In the genomic region with DNA sequence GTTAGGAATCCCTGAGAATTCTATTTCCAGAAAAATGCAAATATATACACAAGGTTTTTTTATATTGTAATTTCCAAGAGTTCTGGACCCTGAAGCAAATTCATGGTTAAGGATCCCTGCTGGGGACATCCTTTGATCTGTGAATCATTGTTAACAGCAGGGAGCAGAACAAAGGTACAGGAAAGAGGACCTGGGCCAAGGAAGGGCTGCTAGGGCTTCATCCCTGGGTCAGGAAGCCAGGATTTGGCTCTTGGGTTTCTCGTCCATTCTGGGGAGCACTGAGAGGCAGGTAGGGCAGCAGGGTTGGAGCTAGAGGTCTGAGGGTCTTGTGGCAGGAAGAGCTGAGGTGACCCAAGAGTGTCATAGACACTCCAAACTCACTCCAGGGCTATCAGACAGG, we compare ENCODE assay signal across 1 cellular context.
TF ChIP-seq lines count a peak whose summit lies in the region.

No MANE protein-coding gene starts in this region.

TF ChIP-seq in HepG2, 621 proteins besides CTCF, POLR2A, EP300 and RAD21:
- TF ChIP-seq STAG1 (CRISPR knock-in tag; IDR thresholded peaks at IDR 0.05) (no peak), ZNF589 (CRISPR knock-in tag; conservative IDR thresholded peaks at IDR 0.05) (no peak), SOX13 (IDR thresholded peaks at IDR 0.05) (no peak), SOX13 (CRISPR knock-in tag; conservative IDR thresholded peaks at IDR 0.05 in 1 of 2, IDR thresholded peaks at IDR 0.05 in 1 of 2) (peak in 1 of 2 experiments; percentile 36; a peak in 1 of 4 replicates), ZNF484 (CRISPR knock-in tag; IDR thresholded peaks at IDR 0.05; ENCODE audit: borderline replicate concordance, low read depth) (no peak), ZNF205 (CRISPR knock-in tag; IDR thresholded peaks at IDR 0.05) (no peak), ZNF883 (CRISPR knock-in tag; IDR thresholded peaks at IDR 0.05; ENCODE audit: not compliant biosample characterization) (no peak), DMAP1 (CRISPR knock-in tag; IDR thresholded peaks at IDR 0.05) (no peak), PPARG (CRISPR knock-in tag; conservative IDR thresholded peaks at IDR 0.05) (no peak), SETDB1 (CRISPR knock-in tag; IDR thresholded peaks at IDR 0.05; ENCODE audit: borderline replicate concordance) (no peak), ADNP (CRISPR knock-in tag; IDR thresholded peaks at IDR 0.05) (no peak), NAIF1 (CRISPR knock-in tag; IDR thresholded peaks at IDR 0.05; ENCODE audit: borderline replicate concordance) (no peak), ZNF777 (CRISPR knock-in tag; IDR thresholded peaks at IDR 0.05) (no peak), SMAD1 (CRISPR knock-in tag; IDR thresholded peaks at IDR 0.05; ENCODE audit: borderline replicate concordance, low read depth) (no peak), PLRG1 (conservative IDR thresholded peaks at IDR 0.05) (no peak), SOX5 (CRISPR knock-in tag; IDR thresholded peaks at IDR 0.05; ENCODE audit: borderline replicate concordance) (peak; percentile 19; the same call in 1 of the 2 replicates), ZNF546 (CRISPR knock-in tag; conservative IDR thresholded peaks at IDR 0.05) (no peak), TCF7 (IDR thresholded peaks at IDR 0.05; ENCODE audit: low read depth) (peak; percentile 58), ZSCAN12 (CRISPR knock-in tag; IDR thresholded peaks at IDR 0.05) (no peak), ETV6 (CRISPR knock-in tag; conservative IDR thresholded peaks at IDR 0.05) (no peak), GPN1 (CRISPR knock-in tag; IDR thresholded peaks at IDR 0.05; ENCODE audit: borderline replicate concordance) (no peak), ZNF263 (CRISPR knock-in tag; IDR thresholded peaks at IDR 0.05) (peak; percentile 79), FOSL2 (CRISPR knock-in tag; IDR thresholded peaks at IDR 0.05) (peak; percentile 59), ZNF615 (CRISPR knock-in tag; IDR thresholded peaks at IDR 0.05; ENCODE audit: borderline replicate concordance) (0 out of 2 replicates have a peak, but pooled peaks have one; percentile 68), CBFB (CRISPR knock-in tag; IDR thresholded peaks at IDR 0.05) (no peak), FOXP1 (IDR thresholded peaks at IDR 0.05) (no peak), FOXP1 (CRISPR knock-in tag; IDR thresholded peaks at IDR 0.05) (no peak), TOE1 (CRISPR knock-in tag; IDR thresholded peaks at IDR 0.05) (no peak), HMG20B (CRISPR knock-in tag; conservative IDR thresholded peaks at IDR 0.05) (no peak), ZNF550 (CRISPR knock-in tag; IDR thresholded peaks at IDR 0.05; ENCODE audit: borderline replicate concordance) (no peak), ZFP1 (CRISPR knock-in tag; IDR thresholded peaks at IDR 0.05) (no peak), ZNF331 (CRISPR knock-in tag; IDR thresholded peaks at IDR 0.05) (no peak), ZFP82 (CRISPR knock-in tag; IDR thresholded peaks at IDR 0.05; ENCODE audit: borderline replicate concordance) (no peak), SNAPC2 (CRISPR knock-in tag; IDR thresholded peaks at IDR 0.05) (no peak), ZBTB1 (CRISPR knock-in tag; IDR thresholded peaks at IDR 0.05; ENCODE audit: borderline replicate concordance) (no peak), CBX2 (IDR thresholded peaks at IDR 0.05; ENCODE audit: low read depth, low read length) (no peak), CBX2 (CRISPR knock-in tag; IDR thresholded peaks at IDR 0.05; ENCODE audit: low read depth) (no peak), POLR2AphosphoS5 (IDR thresholded peaks at IDR 0.05; ENCODE audit: low read depth, low read length) (no peak), RBAK (CRISPR knock-in tag; IDR thresholded peaks at IDR 0.05) (no peak), ZNF44 (CRISPR knock-in tag; IDR thresholded peaks at IDR 0.05) (no peak), MXI1 (IDR thresholded peaks at IDR 0.05; ENCODE audit: borderline replicate concordance, low read depth, low read length) (no peak)
- TF ChIP-seq, protein P1, sequence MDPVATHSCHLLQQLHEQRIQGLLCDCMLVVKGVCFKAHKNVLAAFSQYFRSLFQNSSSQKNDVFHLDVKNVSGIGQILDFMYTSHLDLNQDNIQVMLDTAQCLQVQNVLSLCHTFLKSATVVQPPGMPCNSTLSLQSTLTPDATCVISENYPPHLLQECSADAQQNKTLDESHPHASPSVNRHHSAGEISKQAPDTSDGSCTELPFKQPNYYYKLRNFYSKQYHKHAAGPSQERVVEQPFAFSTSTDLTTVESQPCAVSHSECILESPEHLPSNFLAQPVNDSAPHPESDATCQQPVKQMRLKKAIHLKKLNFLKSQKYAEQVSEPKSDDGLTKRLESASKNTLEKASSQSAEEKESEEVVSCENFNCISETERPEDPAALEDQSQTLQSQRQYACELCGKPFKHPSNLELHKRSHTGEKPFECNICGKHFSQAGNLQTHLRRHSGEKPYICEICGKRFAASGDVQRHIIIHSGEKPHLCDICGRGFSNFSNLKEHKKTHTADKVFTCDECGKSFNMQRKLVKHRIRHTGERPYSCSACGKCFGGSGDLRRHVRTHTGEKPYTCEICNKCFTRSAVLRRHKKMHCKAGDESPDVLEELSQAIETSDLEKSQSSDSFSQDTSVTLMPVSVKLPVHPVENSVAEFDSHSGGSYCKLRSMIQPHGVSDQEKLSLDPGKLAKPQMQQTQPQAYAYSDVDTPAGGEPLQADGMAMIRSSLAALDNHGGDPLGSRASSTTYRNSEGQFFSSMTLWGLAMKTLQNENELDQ (CRISPR knock-in tag; IDR thresholded peaks at IDR 0.05; ENCODE audit: borderline replicate concordance), result no peak
- TF ChIP-seq, protein P2, sequence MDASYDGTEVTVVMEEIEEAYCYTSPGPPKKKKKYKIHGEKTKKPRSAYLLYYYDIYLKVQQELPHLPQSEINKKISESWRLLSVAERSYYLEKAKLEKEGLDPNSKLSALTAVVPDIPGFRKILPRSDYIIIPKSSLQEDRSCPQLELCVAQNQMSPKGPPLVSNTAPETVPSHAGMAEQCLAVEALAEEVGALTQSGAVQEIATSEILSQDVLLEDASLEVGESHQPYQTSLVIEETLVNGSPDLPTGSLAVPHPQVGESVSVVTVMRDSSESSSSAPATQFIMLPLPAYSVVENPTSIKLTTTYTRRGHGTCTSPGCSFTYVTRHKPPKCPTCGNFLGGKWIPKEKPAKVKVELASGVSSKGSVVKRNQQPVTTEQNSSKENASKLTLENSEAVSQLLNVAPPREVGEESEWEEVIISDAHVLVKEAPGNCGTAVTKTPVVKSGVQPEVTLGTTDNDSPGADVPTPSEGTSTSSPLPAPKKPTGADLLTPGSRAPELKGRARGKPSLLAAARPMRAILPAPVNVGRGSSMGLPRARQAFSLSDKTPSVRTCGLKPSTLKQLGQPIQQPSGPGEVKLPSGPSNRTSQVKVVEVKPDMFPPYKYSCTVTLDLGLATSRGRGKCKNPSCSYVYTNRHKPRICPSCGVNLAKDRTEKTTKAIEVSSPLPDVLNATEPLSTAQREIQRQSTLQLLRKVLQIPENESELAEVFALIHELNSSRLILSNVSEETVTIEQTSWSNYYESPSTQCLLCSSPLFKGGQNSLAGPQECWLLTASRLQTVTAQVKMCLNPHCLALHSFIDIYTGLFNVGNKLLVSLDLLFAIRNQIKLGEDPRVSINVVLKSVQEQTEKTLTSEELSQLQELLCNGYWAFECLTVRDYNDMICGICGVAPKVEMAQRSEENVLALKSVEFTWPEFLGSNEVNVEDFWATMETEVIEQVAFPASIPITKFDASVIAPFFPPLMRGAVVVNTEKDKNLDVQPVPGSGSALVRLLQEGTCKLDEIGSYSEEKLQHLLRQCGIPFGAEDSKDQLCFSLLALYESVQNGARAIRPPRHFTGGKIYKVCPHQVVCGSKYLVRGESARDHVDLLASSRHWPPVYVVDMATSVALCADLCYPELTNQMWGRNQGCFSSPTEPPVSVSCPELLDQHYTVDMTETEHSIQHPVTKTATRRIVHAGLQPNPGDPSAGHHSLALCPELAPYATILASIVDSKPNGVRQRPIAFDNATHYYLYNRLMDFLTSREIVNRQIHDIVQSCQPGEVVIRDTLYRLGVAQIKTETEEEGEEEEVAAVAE (CRISPR knock-in tag; IDR thresholded peaks at IDR 0.05; ENCODE audit: borderline replicate concordance), result no peak
- TF ChIP-seq, protein P3, sequence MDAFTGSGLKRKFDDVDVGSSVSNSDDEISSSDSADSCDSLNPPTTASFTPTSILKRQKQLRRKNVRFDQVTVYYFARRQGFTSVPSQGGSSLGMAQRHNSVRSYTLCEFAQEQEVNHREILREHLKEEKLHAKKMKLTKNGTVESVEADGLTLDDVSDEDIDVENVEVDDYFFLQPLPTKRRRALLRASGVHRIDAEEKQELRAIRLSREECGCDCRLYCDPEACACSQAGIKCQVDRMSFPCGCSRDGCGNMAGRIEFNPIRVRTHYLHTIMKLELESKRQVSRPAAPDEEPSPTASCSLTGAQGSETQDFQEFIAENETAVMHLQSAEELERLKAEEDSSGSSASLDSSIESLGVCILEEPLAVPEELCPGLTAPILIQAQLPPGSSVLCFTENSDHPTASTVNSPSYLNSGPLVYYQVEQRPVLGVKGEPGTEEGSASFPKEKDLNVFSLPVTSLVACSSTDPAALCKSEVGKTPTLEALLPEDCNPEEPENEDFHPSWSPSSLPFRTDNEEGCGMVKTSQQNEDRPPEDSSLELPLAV (CRISPR knock-in tag; conservative IDR thresholded peaks at IDR 0.05; ENCODE audit: low read depth), result no peak
- TF ChIP-seq, protein P4, sequence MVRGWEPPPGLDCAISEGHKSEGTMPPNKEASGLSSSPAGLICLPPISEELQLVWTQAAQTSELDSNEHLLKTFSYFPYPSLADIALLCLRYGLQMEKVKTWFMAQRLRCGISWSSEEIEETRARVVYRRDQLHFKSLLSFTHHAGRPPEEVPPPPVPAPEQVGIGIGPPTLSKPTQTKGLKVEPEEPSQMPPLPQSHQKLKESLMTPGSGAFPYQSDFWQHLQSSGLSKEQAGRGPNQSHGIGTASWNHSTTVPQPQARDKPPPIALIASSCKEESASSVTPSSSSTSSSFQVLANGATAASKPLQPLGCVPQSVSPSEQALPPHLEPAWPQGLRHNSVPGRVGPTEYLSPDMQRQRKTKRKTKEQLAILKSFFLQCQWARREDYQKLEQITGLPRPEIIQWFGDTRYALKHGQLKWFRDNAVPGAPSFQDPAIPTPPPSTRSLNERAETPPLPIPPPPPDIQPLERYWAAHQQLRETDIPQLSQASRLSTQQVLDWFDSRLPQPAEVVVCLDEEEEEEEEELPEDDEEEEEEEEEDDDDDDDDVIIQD (CRISPR knock-in tag; IDR thresholded peaks at IDR 0.05; ENCODE audit: low read depth), result no peak
- TF ChIP-seq, protein P5, sequence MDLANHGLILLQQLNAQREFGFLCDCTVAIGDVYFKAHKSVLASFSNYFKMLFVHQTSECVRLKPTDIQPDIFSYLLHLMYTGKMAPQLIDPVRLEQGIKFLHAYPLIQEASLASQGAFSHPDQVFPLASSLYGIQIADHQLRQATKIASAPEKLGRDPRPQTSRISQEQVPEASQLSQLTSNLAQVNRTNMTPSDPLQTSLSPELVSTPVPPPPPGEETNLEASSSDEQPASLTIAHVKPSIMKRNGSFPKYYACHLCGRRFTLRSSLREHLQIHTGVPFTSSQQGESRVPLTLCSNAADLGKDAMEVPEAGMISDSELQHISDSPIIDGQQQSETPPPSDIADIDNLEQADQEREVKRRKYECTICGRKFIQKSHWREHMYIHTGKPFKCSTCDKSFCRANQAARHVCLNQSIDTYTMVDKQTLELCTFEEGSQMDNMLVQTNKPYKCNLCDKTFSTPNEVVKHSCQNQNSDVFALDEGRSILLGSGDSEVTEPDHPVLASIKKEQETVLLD (CRISPR knock-in tag; IDR thresholded peaks at IDR 0.05; ENCODE audit: low read depth), result no peak
- TF ChIP-seq, protein P6, sequence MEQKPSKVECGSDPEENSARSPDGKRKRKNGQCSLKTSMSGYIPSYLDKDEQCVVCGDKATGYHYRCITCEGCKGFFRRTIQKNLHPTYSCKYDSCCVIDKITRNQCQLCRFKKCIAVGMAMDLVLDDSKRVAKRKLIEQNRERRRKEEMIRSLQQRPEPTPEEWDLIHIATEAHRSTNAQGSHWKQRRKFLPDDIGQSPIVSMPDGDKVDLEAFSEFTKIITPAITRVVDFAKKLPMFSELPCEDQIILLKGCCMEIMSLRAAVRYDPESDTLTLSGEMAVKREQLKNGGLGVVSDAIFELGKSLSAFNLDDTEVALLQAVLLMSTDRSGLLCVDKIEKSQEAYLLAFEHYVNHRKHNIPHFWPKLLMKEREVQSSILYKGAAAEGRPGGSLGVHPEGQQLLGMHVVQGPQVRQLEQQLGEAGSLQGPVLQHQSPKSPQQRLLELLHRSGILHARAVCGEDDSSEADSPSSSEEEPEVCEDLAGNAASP (CRISPR knock-in tag; IDR thresholded peaks at IDR 0.05; ENCODE audit: borderline replicate concordance), result no peak
- TF ChIP-seq, protein P7, sequence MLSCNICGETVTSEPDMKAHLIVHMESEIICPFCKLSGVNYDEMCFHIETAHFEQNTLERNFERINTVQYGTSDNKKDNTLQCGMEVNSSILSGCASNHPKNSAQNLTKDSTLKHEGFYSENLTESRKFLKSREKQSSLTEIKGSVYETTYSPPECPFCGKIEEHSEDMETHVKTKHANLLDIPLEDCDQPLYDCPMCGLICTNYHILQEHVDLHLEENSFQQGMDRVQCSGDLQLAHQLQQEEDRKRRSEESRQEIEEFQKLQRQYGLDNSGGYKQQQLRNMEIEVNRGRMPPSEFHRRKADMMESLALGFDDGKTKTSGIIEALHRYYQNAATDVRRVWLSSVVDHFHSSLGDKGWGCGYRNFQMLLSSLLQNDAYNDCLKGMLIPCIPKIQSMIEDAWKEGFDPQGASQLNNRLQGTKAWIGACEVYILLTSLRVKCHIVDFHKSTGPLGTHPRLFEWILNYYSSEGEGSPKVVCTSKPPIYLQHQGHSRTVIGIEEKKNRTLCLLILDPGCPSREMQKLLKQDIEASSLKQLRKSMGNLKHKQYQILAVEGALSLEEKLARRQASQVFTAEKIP (CRISPR knock-in tag; IDR thresholded peaks at IDR 0.05; ENCODE audit: borderline replicate concordance), result no peak
- TF ChIP-seq, protein P8, sequence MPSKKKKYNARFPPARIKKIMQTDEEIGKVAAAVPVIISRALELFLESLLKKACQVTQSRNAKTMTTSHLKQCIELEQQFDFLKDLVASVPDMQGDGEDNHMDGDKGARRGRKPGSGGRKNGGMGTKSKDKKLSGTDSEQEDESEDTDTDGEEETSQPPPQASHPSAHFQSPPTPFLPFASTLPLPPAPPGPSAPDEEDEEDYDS (CRISPR knock-in tag; IDR thresholded peaks at IDR 0.05), result no peak
- TF ChIP-seq, protein P9, sequence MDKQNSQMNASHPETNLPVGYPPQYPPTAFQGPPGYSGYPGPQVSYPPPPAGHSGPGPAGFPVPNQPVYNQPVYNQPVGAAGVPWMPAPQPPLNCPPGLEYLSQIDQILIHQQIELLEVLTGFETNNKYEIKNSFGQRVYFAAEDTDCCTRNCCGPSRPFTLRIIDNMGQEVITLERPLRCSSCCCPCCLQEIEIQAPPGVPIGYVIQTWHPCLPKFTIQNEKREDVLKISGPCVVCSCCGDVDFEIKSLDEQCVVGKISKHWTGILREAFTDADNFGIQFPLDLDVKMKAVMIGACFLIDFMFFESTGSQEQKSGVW (CRISPR knock-in tag; IDR thresholded peaks at IDR 0.05; ENCODE audit: borderline replicate concordance), result no peak
